Comparison of ENCODE assay signal across 22 cellular contexts in the genomic region with DNA sequence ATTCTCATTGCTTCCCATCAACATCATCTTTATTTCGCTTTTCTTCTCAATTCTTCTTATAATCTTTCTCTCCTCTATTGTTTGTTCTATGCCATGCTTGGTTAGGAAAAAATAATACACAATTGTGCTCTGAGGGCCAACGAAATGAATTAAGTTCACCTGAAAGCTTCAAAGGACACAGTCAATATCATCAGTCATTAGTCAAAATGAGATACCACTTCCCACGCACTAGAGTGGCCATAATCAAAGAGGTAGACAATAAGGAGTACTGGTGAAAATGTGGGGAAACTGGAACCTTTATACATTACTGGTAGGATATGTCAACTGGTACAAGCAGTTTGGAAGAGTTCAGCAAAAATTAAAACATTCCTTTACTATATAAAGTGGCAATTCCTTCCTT.
DNase-seq lines count a peak whose midpoint lies in the region; ATAC-seq lines count a peak whose summit lies in the region.
"Had no signal": no experiment of that assay in that cellular context is flagged by ENCODE, and none has a peak within 500 bp of the region (broad histone marks: within the 10 kb centered on the region; RNA-seq: fewer than 3 reads in every experiment).

No MANE protein-coding gene starts in this region.

- ATAC-seq in HG02610 (IDR thresholded peaks at IDR 0.05; ENCODE audit: unreplicated experiment): peak; percentile 43
- no peak for ATAC-seq in GM21367 (IDR thresholded peaks at IDR 0.05; ENCODE audit: unreplicated experiment)
- ATAC-seq: T-helper 17 cell had no signal

- H3K36me3 Mint-ChIP-seq in activated CD4-positive, alpha-beta T cell treated with anti-CD3 and anti-CD28 coated beads, Interleukin-2, amount 10 ng/mL, durations not matched to agents 24 days and 14 days (ENCODE audit: low read depth): no peaks in the 10 kb centered on the region
- H3K36me3 Mint-ChIP-seq: CD8-positive, alpha-beta memory T cell had no signal

- peak; percentile 15 for DNase-seq in activated CD4-positive, alpha-beta T cell treated with anti-CD3 and anti-CD28 coated beads, Interleukin-2, amount 10 ng/mL, durations not matched to agents 24 days and 14 days
- no peak for DNase-seq in activated CD4-positive, alpha-beta T cell treated with anti-CD3 and anti-CD28 coated beads, Interleukin-2, amount 50 U/mL, for 4 hours
- no peak for DNase-seq in epithelial cell of prostate (ENCODE audit: low read depth, low spot score)
- DNase-seq in medulla oblongata (ENCODE audit: extremely low spot score): no peak
- no peak for DNase-seq in DMS153 treated with DMSO at 0.1 percent for 48 hours (lab: John Stamatoyannopoulos, UW; ENCODE audit: unreplicated experiment)
- DNase-seq in KBM-7: no peak
- DNase-seq: 8988T; CD8-positive, alpha-beta memory T cell; DMS53; GDM1; GM23248; MG63; NCI-H1417; NCI-H187; PC-9; RPMI8226; SHP77; SW 1271; T-helper 17 cell had no signal

- peaks cover 4% of the 10 kb centered on the region for H3K27me3 Mint-ChIP-seq in activated CD4-positive, alpha-beta T cell treated with anti-CD3 and anti-CD28 coated beads, Interleukin-2, amount 10 ng/mL, durations not matched to agents 24 days and 14 days

- no peak overlapping the region for H3K27ac Mint-ChIP-seq in activated CD4-positive, alpha-beta T cell treated with anti-CD3 and anti-CD28 coated beads, Interleukin-2, amount 10 ng/mL, durations not matched to agents 24 days and 14 days
- H3K27ac Mint-ChIP-seq: CD8-positive, alpha-beta memory T cell; T-helper 17 cell had no signal

- H3K9me3 Mint-ChIP-seq in activated CD4-positive, alpha-beta T cell treated with anti-CD3 and anti-CD28 coated beads, Interleukin-2, amount 10 ng/mL, durations not matched to agents 24 days and 14 days: no peaks in the 10 kb centered on the region

- in situ Hi-C loops in KBM-7 (cut with MboI; ENCODE audit: low pct_unique_long_range_greater_than_20kb, low sequenced_read_pairs): no loop called here

- peak overlapping the region; percentile 59 for H3K27ac ChIP-seq in epithelial cell of prostate
- H3K27ac ChIP-seq: C4-2B, GM23248, PC-9 had no signal

- peaks cover 6% of the 10 kb centered on the region for H3K4me1 Mint-ChIP-seq in activated CD4-positive, alpha-beta T cell treated with anti-CD3 and anti-CD28 coated beads, Interleukin-2, amount 10 ng/mL, durations not matched to agents 24 days and 14 days
- H3K4me1 Mint-ChIP-seq: CD8-positive, alpha-beta memory T cell; T-helper 17 cell had no signal

- intact Hi-C loops in activated CD4-positive, alpha-beta T cell treated with anti-CD3 and anti-CD28 coated beads, Interleukin-2, amount 10 ng/mL, durations not matched to agents 24 days and 14 days (cut with micrococcal nuclease): no loop called here

- H3K4me3 Mint-ChIP-seq in activated CD4-positive, alpha-beta T cell treated with anti-CD3 and anti-CD28 coated beads, Interleukin-2, amount 10 ng/mL, durations not matched to agents 24 days and 14 days: no peak overlapping the region
- H3K4me3 Mint-ChIP-seq: CD8-positive, alpha-beta memory T cell; T-helper 17 cell had no signal
